In genomic region chr3:126461450-126462070, GRCh38 we compare ENCODE assay signal across 21 cellular contexts. TPM values are rescaled to one million over a fixed set of nuclear protein-coding genes. Genes with fewer than 3 reads are reported as not detected.
"Had no signal": no experiment of that assay in that cellular context is flagged by ENCODE, and none has a peak within 500 bp of the region (broad histone marks: within the 10 kb centered on the region; RNA-seq: fewer than 3 reads in every experiment).

No MANE protein-coding gene starts in this region.

- H3K4me1 ChIP-seq: uterus had no signal

- H3K27ac Mint-ChIP-seq: activated naive CD4-positive, alpha-beta T cell treated with anti-CD3 and anti-CD28 coated beads, Interleukin-2, amount 50 U/mL, for 24 hours; brain; memory B cell; stimulated activated naive CD8-positive, alpha-beta T cell treated with anti-CD3 and anti-CD28 coated beads, Interleukin-15, Interleukin-2, amounts not matched to agents 100 ng/mL and 50 ng/mL, for 24 hours had no signal

- ATAC-seq: left colon had no signal

- H3K4me3 ChIP-seq: ovary, testis, uterus had no signal

- H3K4me3 Mint-ChIP-seq: activated naive CD4-positive, alpha-beta T cell treated with anti-CD3 and anti-CD28 coated beads, Interleukin-2, amount 50 U/mL, for 24 hours; brain; memory B cell; neural crest cell; stimulated activated naive CD8-positive, alpha-beta T cell treated with anti-CD3 and anti-CD28 coated beads, Interleukin-15, Interleukin-2, amounts not matched to agents 100 ng/mL and 50 ng/mL, for 24 hours had no signal

- H3K9me3 ChIP-seq: ovary, testis, uterus had no signal

- H3K27me3 ChIP-seq: ovary, testis, uterus had no signal

- H3K27me3 Mint-ChIP-seq: activated naive CD4-positive, alpha-beta T cell treated with anti-CD3 and anti-CD28 coated beads, Interleukin-2, amount 50 U/mL, for 24 hours; brain; memory B cell; stimulated activated naive CD8-positive, alpha-beta T cell treated with anti-CD3 and anti-CD28 coated beads, Interleukin-15, Interleukin-2, amounts not matched to agents 100 ng/mL and 50 ng/mL, for 24 hours had no signal

- H3K27ac ChIP-seq: ovary, uterus had no signal

- H3K9me3 Mint-ChIP-seq: activated naive CD4-positive, alpha-beta T cell treated with anti-CD3 and anti-CD28 coated beads, Interleukin-2, amount 50 U/mL, for 24 hours; brain; memory B cell; neural crest cell; stimulated activated naive CD8-positive, alpha-beta T cell treated with anti-CD3 and anti-CD28 coated beads, Interleukin-15, Interleukin-2, amounts not matched to agents 100 ng/mL and 50 ng/mL, for 24 hours had no signal

- DNase-seq: activated CD4-positive, alpha-beta T cell treated with anti-CD3 and anti-CD28 coated beads for 4 hours; activated CD8-positive, alpha-beta memory T cell treated with anti-CD3 and anti-CD28 coated beads for 24 hours; activated effector memory CD4-positive, alpha-beta T cell treated with Interleukin-2 at 50 U/mL for 16 hours; amniotic stem cell; cerebellar nuclear complex; dermis blood vessel endothelial cell; erythroblast; hypothalamus; left colon; SIG-M5; stimulated activated CD4-positive, alpha-beta T cell treated with anti-CD3 and anti-CD28 coated beads, Interleukin-4, amount 100 ng/mL, for 1 hour; testis had no signal

- H3K4me1 Mint-ChIP-seq: neural crest cell had no signal

- H3K36me3 ChIP-seq: ovary, uterus had no signal

RNA-seq across cellular contexts. Expression of gene UROC1, which starts 56.0 kb away (rescaled TPM):
- total RNA-seq: dermis blood vessel endothelial cell; left colon; neural crest cell; renal cortical epithelial cell; T-helper 2 cell treated with Interferon-gamma antibody and Interleukin-4, amounts not matched to agents 100 ng/mL and 5 ng/mL, for 36 hours had no signal
